ENCODE assay signal across 8 cellular contexts in the genomic region with DNA sequence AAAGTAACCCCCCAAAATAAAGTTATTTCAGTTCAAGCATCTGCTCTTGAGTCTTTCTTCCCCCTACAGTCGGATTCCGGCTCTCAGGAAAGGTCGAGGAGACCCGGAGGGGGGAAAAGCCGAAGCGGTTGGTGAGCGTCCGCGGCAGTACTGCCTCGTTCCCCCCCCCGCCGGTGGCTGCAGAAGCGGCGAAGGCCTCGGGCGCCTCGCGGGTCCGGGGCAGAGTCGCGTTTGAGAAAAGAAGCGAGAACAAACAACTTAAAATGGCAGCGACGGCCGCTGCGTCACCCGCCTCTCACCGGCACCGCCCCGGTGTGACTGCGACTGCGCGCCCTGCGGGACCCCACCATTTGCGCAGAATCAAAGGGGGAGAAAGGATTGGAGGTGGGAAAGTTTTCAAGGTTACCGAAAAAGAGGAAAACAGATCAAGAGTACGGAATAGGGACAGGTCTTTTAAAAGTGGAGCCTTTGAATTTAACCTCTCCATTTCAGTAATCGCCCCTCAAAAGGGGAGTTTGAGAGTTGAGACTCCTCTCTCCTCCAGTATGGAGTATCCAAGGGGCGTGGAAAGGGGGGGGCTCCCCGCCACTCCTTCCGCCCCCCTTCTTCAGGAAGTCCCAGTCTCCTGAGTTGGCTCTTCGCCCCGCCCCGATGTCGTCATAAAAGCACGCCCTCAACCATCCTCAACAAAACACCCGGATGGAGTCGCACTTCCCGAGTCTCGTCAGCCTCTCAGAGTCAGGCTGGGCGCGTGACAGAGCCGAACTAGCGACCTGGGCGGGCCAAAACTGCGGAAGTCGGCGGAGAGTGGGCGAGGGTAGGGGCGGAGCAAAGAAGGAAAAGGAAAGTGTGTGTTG. TPM values are rescaled to one million over a fixed set of nuclear protein-coding genes. Genes with fewer than 3 reads are reported as not detected.
DNase-seq lines count a peak whose midpoint lies in the region; ATAC-seq and TF ChIP-seq lines count a peak whose summit lies in the region.

No MANE protein-coding gene starts in this region.

- intact Hi-C loops in left ventricle myocardium superior (cut with micrococcal nuclease) = no loop called here

- DNase-seq in NCI-H187 (lab: John Stamatoyannopoulos, UW) (peak; percentile 99), T-helper 2 cell (peak; percentile 98 to 100 (median 100)), anterior cingulate cortex (lab: John Stamatoyannopoulos, UW) (peak; percentile 92 to 100 (median 99)), left ventricle myocardium superior (peak; percentile 100), progenitor cell of endocrine pancreas (ENCODE audit: low spot score, unreplicated experiment) (peak; percentile 98), ureter (ENCODE audit: low spot score) (peak; percentile 100)

- no peak for TF ChIP-seq CTCF in progenitor cell of endocrine pancreas (IDR thresholded peaks at IDR 0.05; ENCODE audit: unreplicated experiment)

- no peaks in the 10 kb centered on the region for H3K9me3 Mint-ChIP-seq in progenitor cell of endocrine pancreas (ENCODE audit: low read depth)

- peaks cover 16% of the 10 kb centered on the region for H3K36me3 Mint-ChIP-seq in progenitor cell of endocrine pancreas (ENCODE audit: insufficient read depth)

- ATAC-seq in GM18502 (IDR thresholded peaks at IDR 0.05; ENCODE audit: poor library complexity, unreplicated experiment) = peak; percentile 86
- ATAC-seq in HG02943 (IDR thresholded peaks at IDR 0.05; ENCODE audit: low read depth, unreplicated experiment) = peak; percentile 86
- peak; percentile 94 for ATAC-seq in left ventricle myocardium superior

- peak overlapping the region; percentile 100 for H3K27ac Mint-ChIP-seq in progenitor cell of endocrine pancreas

- no peaks in the 10 kb centered on the region for H3K27me3 Mint-ChIP-seq in progenitor cell of endocrine pancreas

- H3K4me3 Mint-ChIP-seq in progenitor cell of endocrine pancreas (ENCODE audit: low read depth) = peak overlapping the region; percentile 99

- peaks cover 30% of the 10 kb centered on the region for H3K4me1 Mint-ChIP-seq in progenitor cell of endocrine pancreas (ENCODE audit: low read depth)

RNA-seq across cellular contexts. Expression of a gene that starts 1.9 kb away (rescaled TPM):
- 41.4 TPM for total RNA-seq in left ventricle myocardium superior
- 88.6 and 90.0 TPM in 2 replicates for total RNA-seq in progenitor cell of endocrine pancreas
- 111 TPM for total RNA-seq in ureter

RNA-seq across cellular contexts. Expression of a gene that starts 53.9 kb away (rescaled TPM):
- total RNA-seq in left ventricle myocardium superior (8.3 TPM), progenitor cell of endocrine pancreas (65.4 and 69.2 TPM in 2 replicates), ureter (67.5 TPM)

RNA-seq across cellular contexts. Expression of a gene that starts 54.0 kb away (rescaled TPM):
- 80.0 TPM for total RNA-seq in left ventricle myocardium superior
- total RNA-seq in progenitor cell of endocrine pancreas = 42.3 and 45.9 TPM in 2 replicates
- 16.8 TPM for total RNA-seq in ureter

RNA-seq across cellular contexts. Expression of a gene that starts 54.1 kb away (rescaled TPM):
- total RNA-seq in left ventricle myocardium superior (24.3 TPM), progenitor cell of endocrine pancreas (65.6 and 69.8 TPM in 2 replicates), ureter (54.4 TPM)

Comparison
In these comparisons a context has a peak if more than half of its experiments do, and no peak if none do; other contexts are left out.
1. Peak in every context shown above with its lines: DNase-seq and ATAC-seq.